2 cellular contexts compared by ENCODE assay signal in the genomic region with DNA sequence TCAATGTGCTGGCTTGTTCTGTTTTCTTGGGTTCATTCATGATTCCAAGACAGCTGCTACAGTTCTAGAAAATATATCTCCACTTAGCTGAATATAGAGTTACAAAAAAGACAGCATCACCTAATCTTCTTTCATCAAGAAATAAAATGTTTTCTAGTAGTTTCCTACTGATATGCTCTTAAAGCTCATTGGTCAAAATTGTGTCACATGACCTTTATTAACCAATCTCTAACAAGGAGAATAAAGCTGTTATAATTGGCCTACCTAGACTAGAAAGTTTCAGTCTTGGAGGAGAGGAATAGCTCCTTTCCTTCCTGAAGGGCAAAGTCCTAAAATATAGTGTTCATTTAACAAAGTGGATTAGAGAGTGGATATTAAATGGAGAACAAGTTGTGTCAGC.
TF ChIP-seq lines count a peak whose summit lies in the region.

No MANE protein-coding gene starts in this region.

TF ChIP-seq in SK-N-SH, 30 proteins besides CTCF, POLR2A, EP300 and RAD21 (continued from another document):
- no peak for TF ChIP-seq USF2 (IDR thresholded peaks at IDR 0.05; ENCODE audit: borderline replicate concordance, low read depth, low read length)

TF ChIP-seq in SK-N-SH treated with all-trans-retinoic acid at 6 μM for 48 hours, 23 proteins besides CTCF, POLR2A, EP300 and RAD21 (continued from another document):
- TF ChIP-seq, protein P1, sequence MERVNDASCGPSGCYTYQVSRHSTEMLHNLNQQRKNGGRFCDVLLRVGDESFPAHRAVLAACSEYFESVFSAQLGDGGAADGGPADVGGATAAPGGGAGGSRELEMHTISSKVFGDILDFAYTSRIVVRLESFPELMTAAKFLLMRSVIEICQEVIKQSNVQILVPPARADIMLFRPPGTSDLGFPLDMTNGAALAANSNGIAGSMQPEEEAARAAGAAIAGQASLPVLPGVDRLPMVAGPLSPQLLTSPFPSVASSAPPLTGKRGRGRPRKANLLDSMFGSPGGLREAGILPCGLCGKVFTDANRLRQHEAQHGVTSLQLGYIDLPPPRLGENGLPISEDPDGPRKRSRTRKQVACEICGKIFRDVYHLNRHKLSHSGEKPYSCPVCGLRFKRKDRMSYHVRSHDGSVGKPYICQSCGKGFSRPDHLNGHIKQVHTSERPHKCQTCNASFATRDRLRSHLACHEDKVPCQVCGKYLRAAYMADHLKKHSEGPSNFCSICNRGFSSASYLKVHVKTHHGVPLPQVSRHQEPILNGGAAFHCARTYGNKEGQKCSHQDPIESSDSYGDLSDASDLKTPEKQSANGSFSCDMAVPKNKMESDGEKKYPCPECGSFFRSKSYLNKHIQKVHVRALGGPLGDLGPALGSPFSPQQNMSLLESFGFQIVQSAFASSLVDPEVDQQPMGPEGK (CRISPR knock-in tag; IDR thresholded peaks at IDR 0.05; ENCODE audit: borderline replicate concordance) = no peak
- TF ChIP-seq BACH2 (CRISPR knock-in tag; IDR thresholded peaks at IDR 0.05; ENCODE audit: borderline replicate concordance) (no peak), ZFP30 (CRISPR knock-in tag; IDR thresholded peaks at IDR 0.05) (no peak), GLIS3 (CRISPR knock-in tag; IDR thresholded peaks at IDR 0.05) (no peak), ZNF565 (CRISPR knock-in tag; conservative IDR thresholded peaks at IDR 0.05; ENCODE audit: low read depth) (no peak), TOX (CRISPR knock-in tag; IDR thresholded peaks at IDR 0.05; ENCODE audit: borderline replicate concordance) (no peak)
- TF ChIP-seq, protein P2, sequence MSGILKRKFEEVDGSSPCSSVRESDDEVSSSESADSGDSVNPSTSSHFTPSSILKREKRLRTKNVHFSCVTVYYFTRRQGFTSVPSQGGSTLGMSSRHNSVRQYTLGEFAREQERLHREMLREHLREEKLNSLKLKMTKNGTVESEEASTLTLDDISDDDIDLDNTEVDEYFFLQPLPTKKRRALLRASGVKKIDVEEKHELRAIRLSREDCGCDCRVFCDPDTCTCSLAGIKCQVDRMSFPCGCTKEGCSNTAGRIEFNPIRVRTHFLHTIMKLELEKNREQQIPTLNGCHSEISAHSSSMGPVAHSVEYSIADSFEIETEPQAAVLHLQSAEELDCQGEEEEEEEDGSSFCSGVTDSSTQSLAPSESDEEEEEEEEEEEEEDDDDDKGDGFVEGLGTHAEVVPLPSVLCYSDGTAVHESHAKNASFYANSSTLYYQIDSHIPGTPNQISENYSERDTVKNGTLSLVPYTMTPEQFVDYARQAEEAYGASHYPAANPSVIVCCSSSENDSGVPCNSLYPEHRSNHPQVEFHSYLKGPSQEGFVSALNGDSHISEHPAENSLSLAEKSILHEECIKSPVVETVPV (CRISPR knock-in tag; IDR thresholded peaks at IDR 0.05) = no peak
